20 cellular contexts compared by ENCODE assay signal in the genomic region with DNA sequence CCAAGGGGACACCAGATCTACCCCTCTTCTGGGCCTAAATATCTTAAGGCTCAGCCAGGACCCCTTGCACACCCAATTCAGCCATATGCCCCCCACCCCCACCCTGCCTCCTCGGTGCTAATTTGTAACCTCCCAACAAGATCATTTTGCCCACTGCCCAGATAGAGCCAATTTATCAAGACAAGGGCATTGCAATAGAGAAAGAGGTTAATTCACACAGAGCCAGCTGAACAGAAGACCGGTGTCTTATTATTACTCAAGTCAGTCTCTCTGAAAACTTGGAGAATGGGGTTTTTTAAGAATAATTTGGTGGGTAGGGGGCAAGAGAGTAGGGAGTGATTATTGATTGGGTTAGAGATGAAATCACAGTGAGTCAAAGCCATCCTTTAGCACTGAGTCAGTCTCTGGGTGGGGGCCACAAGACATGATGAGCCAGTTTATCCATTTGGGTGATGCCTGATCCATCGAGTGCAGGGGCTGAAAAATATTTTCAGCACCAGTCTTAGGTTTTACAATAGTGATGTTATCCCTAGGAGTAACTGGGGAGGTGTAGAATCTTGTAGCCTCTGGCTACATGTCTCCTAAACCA. TPM values are rescaled to one million over a fixed set of nuclear protein-coding genes. Genes with fewer than 3 reads are reported as not detected.
DNase-seq lines count a peak whose midpoint lies in the region; ATAC-seq, FAIRE-seq and TF ChIP-seq lines count a peak whose summit lies in the region.
"Had no signal": no experiment of that assay in that cellular context is flagged by ENCODE, and none has a peak within 500 bp of the region (broad histone marks: within the 10 kb centered on the region; RNA-seq: fewer than 3 reads in every experiment).

No MANE protein-coding gene starts in this region.

- CTCF ChIA-PET in HepG2 (lab: Yijun Ruan, JAX; ENCODE audit: low intra/inter-chr PET ratio, low total read pairs) = no interaction called here
- CTCF ChIA-PET in HEK293 (lab: Yijun Ruan, JAX) = no interaction called here
- CTCF ChIA-PET in K562 (lab: Yijun Ruan, JAX; ENCODE audit: low intra/inter-chr PET ratio) = no interaction called here

- FAIRE-seq in HepG2 (lab: Jason Lieb, UNC) (no peak), K562 (lab: Jason Lieb, UNC) (no peak)
- FAIRE-seq: A204.1, H54 had no signal

- POLR2A ChIA-PET in HepG2 (lab: Yijun Ruan, JAX) = no interaction called here
- POLR2A ChIA-PET in HEK293 (lab: Yijun Ruan, JAX) = no interaction called here
- POLR2A ChIA-PET in K562 (lab: Yijun Ruan, JAX) = no interaction called here

- no peaks in the 10 kb centered on the region for H3K36me3 ChIP-seq in HepG2 (replicated peaks in 1 of 2; ENCODE audit: control insufficient read depth in 1 of 2, insufficient read depth in 2 of 2, low read length in 2 of 2)
- H3K36me3 ChIP-seq in right lobe of liver = no peaks in the 10 kb centered on the region
- H3K36me3 ChIP-seq in HEK293 (ENCODE audit: control insufficient read depth in 2 of 2, insufficient read depth in 1 of 2, low read length in 2 of 2) = no peaks in the 10 kb centered on the region
- no peaks in the 10 kb centered on the region for H3K36me3 ChIP-seq in K562 (ENCODE audit: control insufficient read depth, insufficient read depth, low read length)
- H3K36me3 ChIP-seq in upper lobe of left lung = no peaks in the 10 kb centered on the region

- no peak overlapping the region for H2AFZ ChIP-seq in HepG2 (ENCODE audit: low read length)
- no peak overlapping the region for H2AFZ ChIP-seq in K562 (ENCODE audit: low read depth, low read length)
- H2AFZ ChIP-seq: GM23338 had no signal

- H3K27me3 ChIP-seq in HepG2 (ENCODE audit: control insufficient read depth in 1 of 2, insufficient read depth in 2 of 2, low read length in 2 of 2) = peaks cover 1 to 13% of the 10 kb centered on the region in 2 experiments; a peak in 2 of 5 replicates
- no peaks in the 10 kb centered on the region for H3K27me3 ChIP-seq in right lobe of liver
- peaks cover 2 to 16% of the 10 kb centered on the region in 2 experiments; a peak in 2 of 5 replicates for H3K27me3 ChIP-seq in K562 (ENCODE audit: control insufficient read depth in 2 of 2, insufficient read depth in 2 of 2, low read length in 2 of 2)
- no peaks in the 10 kb centered on the region for H3K27me3 ChIP-seq in upper lobe of left lung

- no peak for TF ChIP-seq RAD21 in HepG2 (CRISPR knock-in tag; IDR thresholded peaks at IDR 0.05)
- TF ChIP-seq RAD21 in K562 (CRISPR knock-in tag; conservative IDR thresholded peaks at IDR 0.05 in 1 of 2, IDR thresholded peaks at IDR 0.05 in 1 of 2) = no peak

- H3K9ac ChIP-seq in HepG2 (ENCODE audit: insufficient read depth, low read depth, low read length) (no peak overlapping the region), K562 (ENCODE audit: insufficient read depth in 1 of 2, low read depth in 2 of 2, low read length in 2 of 2) (no peak overlapping the region)

- ATAC-seq in HepG2 (no peak), right lobe of liver (no peak), K562 (no peak), upper lobe of left lung (ENCODE audit: low FRiP score in 2 of 2) (no peak), HG02870 (IDR thresholded peaks at IDR 0.05; ENCODE audit: unreplicated experiment) (no peak)
- ATAC-seq: GM23338 had no signal

- peaks cover 24% of the 10 kb centered on the region for H3K9me3 ChIP-seq in HepG2 (ENCODE audit: low read length)
- H3K9me3 ChIP-seq in right lobe of liver = no peaks in the 10 kb centered on the region
- H3K9me3 ChIP-seq in HEK293 (ENCODE audit: control insufficient read depth, insufficient read depth, low read depth, low read length) = no peaks in the 10 kb centered on the region
- no peaks in the 10 kb centered on the region; the same call in 1 of the 2 replicates for H3K9me3 ChIP-seq in K562 (replicated peaks; ENCODE audit: control insufficient read depth, insufficient read depth, low read depth, low read length)
- H3K9me3 ChIP-seq in upper lobe of left lung = peaks cover 0 to 17% (median 11%) of the 10 kb centered on the region in 4 donors

- in situ Hi-C loops in HepG2 (cut with HindIII; ENCODE audit: extremely low pct_ligation_motif_present, low pct_unique_long_range_greater_than_20kb) (no loop called here), K562 (cut with MboI) (no loop called here)

- H3K4me2 ChIP-seq in HepG2 (ENCODE audit: low read depth, low read length) = no peak overlapping the region
- no peak overlapping the region for H3K4me2 ChIP-seq in K562 (ENCODE audit: insufficient read depth, low read length)
- H3K4me2 ChIP-seq: GM23338 had no signal

- H3K27ac ChIP-seq in HepG2 (ENCODE audit: extremely low read length, insufficient read depth, low read length) = no peak overlapping the region
- no peak overlapping the region for H3K27ac ChIP-seq in right lobe of liver
- no peak overlapping the region for H3K27ac ChIP-seq in HEK293 (ENCODE audit: extremely low read depth, low read depth, low read length)
- H3K27ac ChIP-seq in K562 (ENCODE audit: extremely low read depth, low read depth, low read length) = no peak overlapping the region
- H3K27ac ChIP-seq in upper lobe of left lung = no peak overlapping the region
- H3K27ac ChIP-seq: C4-2B had no signal

- H3K4me1 ChIP-seq in HepG2 (ENCODE audit: insufficient read depth, low read length) (peaks cover 18% of the 10 kb centered on the region), right lobe of liver (peaks cover 0 to 28% (median 8%) of the 10 kb centered on the region in 4 donors), HEK293 (ENCODE audit: control insufficient read depth, insufficient read depth, low read length) (no peaks in the 10 kb centered on the region), K562 (replicated peaks in 1 of 2; ENCODE audit: control insufficient read depth in 2 of 2, insufficient read depth in 2 of 2, low read length in 2 of 2) (peaks cover 8 to 15% of the 10 kb centered on the region in 2 experiments; a peak in 4 of 5 replicates), upper lobe of left lung (no peaks in the 10 kb centered on the region)

- DNase-seq in HepG2 (ENCODE audit: low spot score) (no peak), right lobe of liver (no peak), K562 (ENCODE audit: extremely low read depth in 1 of 4, low spot score in 3 of 4) (no peak), D341Med (ENCODE audit: low spot score) (no peak), upper lobe of left lung (no peak)
- DNase-seq: AML-193; Caco-2; CD4-positive, alpha-beta T cell; DMS153; DMS79; GF-D8; HCEC 1CT had no signal

- 25% methylated on average over 3 of the region's 3 CpGs for WGBS in HepG2 (ENCODE audit: low lambda C conversion rate)
- WGBS in right lobe of liver (ENCODE audit: insufficient coverage, low coverage, low lambda C conversion rate, missing lambda C conversion rate) = 92% methylated on average over 2 of the region's 3 CpGs
- 0% methylated on average over 3 of the region's 3 CpGs for WGBS in K562 (ENCODE audit: insufficient coverage, low coverage, missing lambda C conversion rate)
- WGBS in upper lobe of left lung, 2 donors = 79 to 86% methylated on average over 3 of the region's 3 CpGs

- H3K9me1 ChIP-seq in K562 (ENCODE audit: control insufficient read depth, insufficient read depth, low read length) = no peaks in the 10 kb centered on the region

- TF ChIP-seq CTCF in HepG2 (CRISPR knock-in tag; IDR thresholded peaks at IDR 0.05) = no peak
- no peak for TF ChIP-seq CTCF in right lobe of liver (IDR thresholded peaks at IDR 0.05)
- no peak for TF ChIP-seq CTCF in HEK293 (tag by site-specific recombination; IDR thresholded peaks at IDR 0.05)
- no peak for TF ChIP-seq CTCF in K562 (IDR thresholded peaks at IDR 0.05 in 2 of 3, conservative IDR thresholded peaks at IDR 0.05 in 1 of 3; ENCODE audit: insufficient read depth in 2 of 3, low read depth in 1 of 3, low read length in 3 of 3)
- TF ChIP-seq CTCF in upper lobe of left lung (IDR thresholded peaks at IDR 0.05) = no peak

- intact Hi-C loops in HepG2 (cut with micrococcal nuclease; ENCODE audit: unreplicated experiment) (no loop called here), right lobe of liver (cut with DNase I) (no loop called here), K562 (cut with micrococcal nuclease) (no loop called here)

- TF ChIP-seq POLR2A in HepG2 (IDR thresholded peaks at IDR 0.05; ENCODE audit: insufficient read depth in 1 of 2, low read depth in 2 of 2, low read length in 2 of 2) (no peak), right lobe of liver (IDR thresholded peaks at IDR 0.05) (no peak), K562 (conservative IDR thresholded peaks at IDR 0.05) (no peak), upper lobe of left lung (IDR thresholded peaks at IDR 0.05) (no peak)

- H4K20me1 ChIP-seq in HepG2 (ENCODE audit: insufficient read depth, low read length) (no peaks in the 10 kb centered on the region), K562 (replicated peaks; ENCODE audit: control insufficient read depth, insufficient read depth, low read length) (no peaks in the 10 kb centered on the region)

- no peak overlapping the region for H3K4me3 ChIP-seq in HepG2 (replicated peaks in 1 of 3; ENCODE audit: insufficient read depth in 1 of 3, low read depth in 2 of 3, low read length in 3 of 3)
- no peak overlapping the region for H3K4me3 ChIP-seq in right lobe of liver
- no peak overlapping the region for H3K4me3 ChIP-seq in HEK293 (ENCODE audit: low read depth, low read length)
- H3K4me3 ChIP-seq in K562 = no peak overlapping the region
- no peak overlapping the region for H3K4me3 ChIP-seq in upper lobe of left lung
- H3K4me3 ChIP-seq: GM23338 had no signal

- no TSS peak for BruUV-seq in HepG2 (replicated peaks; lab: Mats Ljungman, UMichigan)
- no TSS peak for BruUV-seq in K562 (replicated peaks; lab: Mats Ljungman, UMichigan)

- H3K79me2 ChIP-seq in HepG2 (ENCODE audit: insufficient read depth, low read length) (no peaks in the 10 kb centered on the region), K562 (ENCODE audit: control insufficient read depth, insufficient read depth, low read length) (no peaks in the 10 kb centered on the region)

- TF ChIP-seq EP300 in HepG2 (IDR thresholded peaks at IDR 0.05; ENCODE audit: low read depth in 2 of 2, low read length in 2 of 2) (no peak), HepG2 (CRISPR knock-in tag; IDR thresholded peaks at IDR 0.05; ENCODE audit: borderline replicate concordance) (no peak), K562 (IDR thresholded peaks at IDR 0.05; ENCODE audit: low read length) (no peak), upper lobe of left lung (IDR thresholded peaks at IDR 0.05) (no peak)

RNA-seq across cellular contexts. Expression of gene CAPN5, which starts 9.9 kb away (rescaled TPM):
- total RNA-seq in HepG2 (2016; rRNA removed; fragmentation: Illumina TruSeq; extraction: Trizol) (0.22 and 0.27 TPM in 2 replicates), right lobe of liver (10 to 100 TPM; 23.1 to 66.7 (median 43.3) TPM), K562 (2014; rRNA removed) (0.36 TPM in 1 of 2 replicates, not detected in the other), K562 (2014; rRNA removed; fragmentation: Illumina TruSeq; extraction: Trizol) (0.04 TPM in 1 of 2 replicates, not detected in the other), K562 (2015; rRNA removed; fragmentation: Illumina TruSeq; extraction: Trizol) (0.14 TPM in 1 of 2 replicates, not detected in the other), K562 (2021) (0.40 and 0.44 TPM in 2 replicates), upper lobe of left lung (1 to 10 TPM; 2.6 to 8.4 (median 4.4) TPM)
- total RNA-seq in HepG2 (2016; cell fraction: cytosol; rRNA removed; fragmentation: Illumina TruSeq; extraction: Trizol; ENCODE audit: low read depth) = 0.09 TPM in 1 of 2 replicates, not detected in the other
- 0.27 and 0.28 TPM in 2 replicates for total RNA-seq in HepG2 (2016; cell fraction: insoluble cytoplasmic fraction; rRNA removed; fragmentation: Illumina TruSeq; extraction: Trizol)
- 0.28 and 0.34 TPM in 2 replicates for total RNA-seq in HepG2 (2016; cell fraction: membrane; rRNA removed; fragmentation: Illumina TruSeq; extraction: Trizol)
- 0.66 and 0.75 TPM in 2 replicates for total RNA-seq in HepG2 (2016; cell fraction: nucleus; rRNA removed; fragmentation: Illumina TruSeq; extraction: Trizol)
- polyA plus RNA-seq in HepG2 (2011; rRNA removed) (1.2 and 2.1 TPM in 2 replicates), K562 (2011; rRNA removed) (0.43 and 1.7 TPM in 2 replicates), K562 (2014; fragmentation: Illumina TruSeq; extraction: Trizol) (0.13 and 0.44 TPM in 2 replicates), K562 (2014; fragmentation: Nextera tagmentation; extraction: Ambion mirVana) (not detected), K562 (2014; rRNA removed) (0.05 and 0.12 TPM in 2 replicates)
- polyA plus RNA-seq in HepG2 (2011; cell fraction: cytosol; rRNA removed) = 0.95 and 1.0 TPM in 2 replicates
- 3.7 and 6.7 TPM in 2 replicates for polyA plus RNA-seq in HepG2 (2011; cell fraction: nucleus; rRNA removed)
- 0.94 and 2.0 TPM in 2 replicates for polyA plus RNA-seq in HepG2 (2012)
- polyA plus RNA-seq in HepG2 (2016; cell fraction: cytosol; fragmentation: Illumina TruSeq; extraction: Trizol; ENCODE audit: low read depth) = 0.19 and 0.23 TPM in 2 replicates
- polyA plus RNA-seq in HepG2 (2016; cell fraction: insoluble cytoplasmic fraction; fragmentation: Illumina TruSeq; extraction: Trizol; ENCODE audit: low read depth) = 0.93 and 1.1 TPM in 2 replicates
- polyA plus RNA-seq in HepG2 (2016; cell fraction: membrane; fragmentation: Illumina TruSeq; extraction: Trizol; ENCODE audit: low read depth) = 0.37 and 0.48 TPM in 2 replicates
- polyA plus RNA-seq in HepG2 (2016; cell fraction: nucleus; fragmentation: Illumina TruSeq; extraction: Trizol; ENCODE audit: insufficient read depth, low read depth) = 0.68 and 0.85 TPM in 2 replicates
- 0.49 and 2.0 TPM in 2 replicates for polyA minus RNA-seq in HepG2 (2011; rRNA and poly(A)+ RNA removed; ENCODE audit: low replicate concordance)
- 0.88 and 0.99 TPM in 2 replicates for polyA minus RNA-seq in HepG2 (2011; cell fraction: cytosol; rRNA and poly(A)+ RNA removed)
- polyA minus RNA-seq in HepG2 (2011; cell fraction: nucleus; rRNA and poly(A)+ RNA removed) = 1.0 and 1.7 TPM in 2 replicates
- 1.3 and 7.9 TPM in 2 replicates for total RNA-seq in K562 (2011; cell fraction: chromatin; rRNA removed; ENCODE audit: low replicate concordance)
- 2.8 TPM in 2 replicates for total RNA-seq in K562 (2011; cell fraction: nucleolus; rRNA removed)
- total RNA-seq in K562 (2011; cell fraction: nucleoplasm; rRNA removed) = 4.2 and 4.4 TPM in 2 replicates
- 0.49 and 0.81 TPM in 2 replicates for polyA plus RNA-seq in K562 (2011; cell fraction: cytosol; rRNA removed)
- polyA plus RNA-seq in K562 (2011; cell fraction: nucleus; rRNA removed) = 4.4 and 6.0 TPM in 2 replicates
- 1.00 and 1.3 TPM in 2 replicates for polyA plus RNA-seq in K562 (2012)
- 0.53 and 0.84 TPM in 2 replicates for polyA minus RNA-seq in K562 (2011; rRNA and poly(A)+ RNA removed)
- 0.86 and 3.5 TPM in 2 replicates for polyA minus RNA-seq in K562 (2011; cell fraction: cytosol; rRNA and poly(A)+ RNA removed)
- polyA minus RNA-seq in K562 (2011; cell fraction: nucleus; rRNA and poly(A)+ RNA removed) = 1.5 and 3.6 TPM in 2 replicates

RNA-seq across cellular contexts. Expression of gene B3GNT6, which starts 22.7 kb away (rescaled TPM):
- not detected in 2 replicates for total RNA-seq in HepG2 (2016; rRNA removed; fragmentation: Illumina TruSeq; extraction: Trizol)
- not detected in 2 replicates for total RNA-seq in HepG2 (2016; cell fraction: cytosol; rRNA removed; fragmentation: Illumina TruSeq; extraction: Trizol; ENCODE audit: low read depth)
- not detected in 2 replicates for total RNA-seq in HepG2 (2016; cell fraction: insoluble cytoplasmic fraction; rRNA removed; fragmentation: Illumina TruSeq; extraction: Trizol)
- not detected in 2 replicates for total RNA-seq in HepG2 (2016; cell fraction: membrane; rRNA removed; fragmentation: Illumina TruSeq; extraction: Trizol)
- total RNA-seq in HepG2 (2016; cell fraction: nucleus; rRNA removed; fragmentation: Illumina TruSeq; extraction: Trizol) = not detected in 2 replicates
- polyA plus RNA-seq in HepG2 (2011; rRNA removed) = not detected in 2 replicates
- polyA plus RNA-seq in HepG2 (2011; cell fraction: cytosol; rRNA removed) = not detected in 2 replicates
- polyA plus RNA-seq in HepG2 (2011; cell fraction: nucleus; rRNA removed) = not detected in 2 replicates
- not detected in 2 replicates for polyA plus RNA-seq in HepG2 (2012)
- polyA plus RNA-seq in HepG2 (2016; cell fraction: cytosol; fragmentation: Illumina TruSeq; extraction: Trizol; ENCODE audit: low read depth) = not detected in 2 replicates
- polyA plus RNA-seq in HepG2 (2016; cell fraction: insoluble cytoplasmic fraction; fragmentation: Illumina TruSeq; extraction: Trizol; ENCODE audit: low read depth) = not detected in 2 replicates
- not detected in 2 replicates for polyA plus RNA-seq in HepG2 (2016; cell fraction: membrane; fragmentation: Illumina TruSeq; extraction: Trizol; ENCODE audit: low read depth)
- polyA plus RNA-seq in HepG2 (2016; cell fraction: nucleus; fragmentation: Illumina TruSeq; extraction: Trizol; ENCODE audit: insufficient read depth, low read depth) = not detected in 2 replicates
- not detected in 2 replicates for polyA minus RNA-seq in HepG2 (2011; rRNA and poly(A)+ RNA removed; ENCODE audit: low replicate concordance)
- not detected in 2 replicates for polyA minus RNA-seq in HepG2 (2011; cell fraction: cytosol; rRNA and poly(A)+ RNA removed)
- polyA minus RNA-seq in HepG2 (2011; cell fraction: nucleus; rRNA and poly(A)+ RNA removed) = not detected in 2 replicates
- not detected for total RNA-seq in right lobe of liver
- total RNA-seq in K562 (2011; cell fraction: chromatin; rRNA removed; ENCODE audit: low replicate concordance) = 0.21 and 0.25 TPM in 2 replicates
- 0.33 TPM in 1 of 2 replicates, not detected in the other for total RNA-seq in K562 (2011; cell fraction: nucleolus; rRNA removed)
- total RNA-seq in K562 (2011; cell fraction: nucleoplasm; rRNA removed) = not detected in 2 replicates
- total RNA-seq in K562 (2014; rRNA removed) = not detected in 2 replicates
- total RNA-seq in K562 (2014; rRNA removed; fragmentation: Illumina TruSeq; extraction: Trizol) = not detected in 2 replicates
- total RNA-seq in K562 (2015; rRNA removed; fragmentation: Illumina TruSeq; extraction: Trizol) = not detected in 2 replicates
- total RNA-seq in K562 (2021) = not detected in 2 replicates
- 0.03 and 0.04 TPM in 2 replicates for polyA plus RNA-seq in K562 (2011; rRNA removed)
- polyA plus RNA-seq in K562 (2011; cell fraction: cytosol; rRNA removed) = 0.03 and 0.12 TPM in 2 replicates
- polyA plus RNA-seq in K562 (2011; cell fraction: nucleus; rRNA removed) = not detected in 2 replicates
- polyA plus RNA-seq in K562 (2012) = 0.04 and 0.05 TPM in 2 replicates
- polyA plus RNA-seq in K562 (2014; fragmentation: Illumina TruSeq; extraction: Trizol) = not detected in 2 replicates
- not detected for polyA plus RNA-seq in K562 (2014; fragmentation: Nextera tagmentation; extraction: Ambion mirVana)
- not detected in 2 replicates for polyA plus RNA-seq in K562 (2014; rRNA removed)
- not detected in 2 replicates for polyA minus RNA-seq in K562 (2011; rRNA and poly(A)+ RNA removed)
- not detected in 2 replicates for polyA minus RNA-seq in K562 (2011; cell fraction: cytosol; rRNA and poly(A)+ RNA removed)
- not detected in 2 replicates for polyA minus RNA-seq in K562 (2011; cell fraction: nucleus; rRNA and poly(A)+ RNA removed)
- total RNA-seq in upper lobe of left lung = under 1 TPM in 2 of 6 donors, not detected in 4; 0.10 to 0.61 TPM
- total RNA-seq: Caco-2; CD4-positive, alpha-beta T cell; Daoy; GM23338 had no signal
- polyA plus RNA-seq: BJ, GM23338 had no signal

RNA-seq across cellular contexts. Expression of gene OMP, which starts 45.7 kb away (rescaled TPM):
- total RNA-seq in HepG2 (2016; rRNA removed; fragmentation: Illumina TruSeq; extraction: Trizol) (not detected in 2 replicates), right lobe of liver (1 to 10 TPM in 5 of 6 experiments, not detected in 1; 1.0 to 4.2 (median 2.0) TPM), K562 (2014; rRNA removed) (not detected in 2 replicates), K562 (2014; rRNA removed; fragmentation: Illumina TruSeq; extraction: Trizol) (not detected in 2 replicates), K562 (2015; rRNA removed; fragmentation: Illumina TruSeq; extraction: Trizol) (not detected in 2 replicates), K562 (2021) (not detected in 2 replicates), upper lobe of left lung (1 to 10 TPM in 1 of 6 donors, under 1 TPM in 1, not detected in 4; 0.77 to 5.2 TPM)
- not detected in 2 replicates for total RNA-seq in HepG2 (2016; cell fraction: cytosol; rRNA removed; fragmentation: Illumina TruSeq; extraction: Trizol; ENCODE audit: low read depth)
- total RNA-seq in HepG2 (2016; cell fraction: insoluble cytoplasmic fraction; rRNA removed; fragmentation: Illumina TruSeq; extraction: Trizol) = not detected in 2 replicates
- total RNA-seq in HepG2 (2016; cell fraction: membrane; rRNA removed; fragmentation: Illumina TruSeq; extraction: Trizol) = not detected in 2 replicates
- not detected in 2 replicates for total RNA-seq in HepG2 (2016; cell fraction: nucleus; rRNA removed; fragmentation: Illumina TruSeq; extraction: Trizol)
- polyA plus RNA-seq in HepG2 (2011; rRNA removed) (not detected in 2 replicates), K562 (2011; rRNA removed) (not detected in 2 replicates), K562 (2014; fragmentation: Illumina TruSeq; extraction: Trizol) (not detected in 2 replicates), K562 (2014; fragmentation: Nextera tagmentation; extraction: Ambion mirVana) (not detected), K562 (2014; rRNA removed) (not detected in 2 replicates)
- polyA plus RNA-seq in HepG2 (2011; cell fraction: cytosol; rRNA removed) = not detected in 2 replicates
- 1.9 TPM in 1 of 2 replicates, not detected in the other for polyA plus RNA-seq in HepG2 (2011; cell fraction: nucleus; rRNA removed)
- not detected in 2 replicates for polyA plus RNA-seq in HepG2 (2012)
- not detected in 2 replicates for polyA plus RNA-seq in HepG2 (2016; cell fraction: cytosol; fragmentation: Illumina TruSeq; extraction: Trizol; ENCODE audit: low read depth)
- polyA plus RNA-seq in HepG2 (2016; cell fraction: insoluble cytoplasmic fraction; fragmentation: Illumina TruSeq; extraction: Trizol; ENCODE audit: low read depth) = not detected in 2 replicates
- polyA plus RNA-seq in HepG2 (2016; cell fraction: membrane; fragmentation: Illumina TruSeq; extraction: Trizol; ENCODE audit: low read depth) = not detected in 2 replicates
- not detected in 2 replicates for polyA plus RNA-seq in HepG2 (2016; cell fraction: nucleus; fragmentation: Illumina TruSeq; extraction: Trizol; ENCODE audit: insufficient read depth, low read depth)
- polyA minus RNA-seq in HepG2 (2011; rRNA and poly(A)+ RNA removed; ENCODE audit: low replicate concordance) = not detected in 2 replicates
- polyA minus RNA-seq in HepG2 (2011; cell fraction: cytosol; rRNA and poly(A)+ RNA removed) = not detected in 2 replicates
- not detected in 2 replicates for polyA minus RNA-seq in HepG2 (2011; cell fraction: nucleus; rRNA and poly(A)+ RNA removed)
- 2.0 and 3.9 TPM in 2 replicates for total RNA-seq in K562 (2011; cell fraction: chromatin; rRNA removed; ENCODE audit: low replicate concordance)
- 2.4 and 4.2 TPM in 2 replicates for total RNA-seq in K562 (2011; cell fraction: nucleolus; rRNA removed)
- 1.1 and 1.8 TPM in 2 replicates for total RNA-seq in K562 (2011; cell fraction: nucleoplasm; rRNA removed)
- polyA plus RNA-seq in K562 (2011; cell fraction: cytosol; rRNA removed) = not detected in 2 replicates
- polyA plus RNA-seq in K562 (2011; cell fraction: nucleus; rRNA removed) = 0.74 and 0.86 TPM in 2 replicates
- 0.33 TPM in 1 of 2 replicates, not detected in the other for polyA plus RNA-seq in K562 (2012)
- polyA minus RNA-seq in K562 (2011; rRNA and poly(A)+ RNA removed) = not detected in 2 replicates
- polyA minus RNA-seq in K562 (2011; cell fraction: cytosol; rRNA and poly(A)+ RNA removed) = not detected in 2 replicates
- 1.4 TPM in 1 of 2 replicates, not detected in the other for polyA minus RNA-seq in K562 (2011; cell fraction: nucleus; rRNA and poly(A)+ RNA removed)
- total RNA-seq: CD4-positive, alpha-beta T cell; Daoy had no signal
- polyA plus RNA-seq: BJ, GM23338 had no signal

Comparison
In these comparisons a context has a peak if more than half of its experiments do, and no peak if none do; other contexts are left out.
1. Of the 241 proteins assayed by ChIP-seq in both HepG2 and K562: peak only in HepG2: none; only in K562: CBX5; in both: none; in neither: 240.